ENCODE assay signal across 8 cellular contexts in the genomic region with DNA sequence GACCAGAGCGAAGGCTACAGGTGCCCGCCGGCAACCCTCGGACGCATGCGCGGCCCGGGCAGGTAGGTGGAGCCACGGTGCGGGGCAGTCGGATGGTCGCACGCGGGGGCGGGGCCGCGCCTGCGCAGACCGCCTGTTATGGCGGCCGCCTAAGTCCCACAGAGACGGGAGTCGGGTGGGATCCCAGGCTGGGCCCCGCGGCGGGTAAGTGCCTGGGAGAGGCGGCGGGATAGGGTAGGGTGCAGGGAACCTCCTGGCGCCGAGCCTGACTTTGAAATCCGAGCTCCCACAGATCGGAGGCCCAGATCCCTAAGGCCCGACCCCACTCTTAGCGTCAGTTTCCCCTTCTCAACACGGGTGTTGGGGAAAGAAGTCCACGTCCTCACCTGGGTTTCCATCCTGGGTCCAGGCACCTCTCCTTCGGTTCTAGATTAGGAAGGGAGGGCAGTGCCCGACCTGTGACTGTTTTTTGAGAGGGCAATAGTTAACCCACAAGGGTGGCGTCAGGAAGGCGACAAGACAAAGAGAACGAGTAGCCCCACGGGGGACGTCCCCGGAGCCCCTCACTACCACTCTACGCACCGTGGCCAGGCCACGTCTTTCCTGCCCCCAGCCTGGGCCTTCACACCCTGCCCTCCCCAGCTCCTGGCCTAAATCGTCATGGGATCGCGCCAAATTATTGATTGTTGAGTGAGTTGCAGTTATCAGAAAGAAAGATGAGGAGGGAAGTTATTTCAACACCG. TPM values are rescaled to one million over a fixed set of nuclear protein-coding genes. Genes with fewer than 3 reads are reported as not detected.
DNase-seq lines count a peak whose midpoint lies in the region; ATAC-seq, FAIRE-seq and TF ChIP-seq lines count a peak whose summit lies in the region.

A gene with protein sequence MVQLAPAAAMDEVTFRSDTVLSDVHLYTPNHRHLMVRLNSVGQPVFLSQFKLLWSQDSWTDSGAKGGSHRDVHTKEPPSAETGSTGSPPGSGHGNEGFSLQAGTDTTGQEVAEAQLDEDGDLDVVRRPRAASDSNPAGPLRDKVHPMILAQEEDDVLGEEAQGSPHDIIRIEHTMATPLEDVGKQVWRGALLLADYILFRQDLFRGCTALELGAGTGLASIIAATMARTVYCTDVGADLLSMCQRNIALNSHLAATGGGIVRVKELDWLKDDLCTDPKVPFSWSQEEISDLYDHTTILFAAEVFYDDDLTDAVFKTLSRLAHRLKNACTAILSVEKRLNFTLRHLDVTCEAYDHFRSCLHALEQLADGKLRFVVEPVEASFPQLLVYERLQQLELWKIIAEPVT (plus strand): TSS at position 127 of the 743 bp plus-strand sequence. CDS start 3,968 bp downstream, outside the sequence.

- no peaks in the 10 kb centered on the region for H3K27me3 Mint-ChIP-seq in activated B cell treated with CpG ODN at 0.5 μM for 24 hours

- H3K9me3 ChIP-seq in AG04450 (ENCODE audit: control insufficient read depth, insufficient read depth, low read length) (no peaks in the 10 kb centered on the region), smooth muscle cell (replicated peaks; ENCODE audit: low read depth) (no peaks in the 10 kb centered on the region)

- peak within 1 kb of the TSS; percentile 99 for H3K9ac ChIP-seq in smooth muscle cell (ENCODE audit: low read depth)

- H3K36me3 Mint-ChIP-seq in activated B cell treated with CpG ODN at 0.5 μM for 24 hours (ENCODE audit: low read depth): peaks cover 17% of the 10 kb centered on the region

- peak within 1 kb of the TSS; percentile 90 for H3K4me2 ChIP-seq in smooth muscle cell

- DNase-seq in AG04450 (ENCODE audit: low read depth, low spot score): peak; percentile 56
- peak; percentile 69 for DNase-seq in NCI-H226
- peak; percentile 96 for DNase-seq in activated B cell treated with CpG ODN at 0.5 μM for 24 hours
- DNase-seq in bronchial epithelial cell (ENCODE audit: low read depth): peak; percentile 72
- peak; percentile 100 for DNase-seq in iPS-NIHi7 (ENCODE audit: extremely low spot score)
- peak; percentile 68 for DNase-seq in smooth muscle cell (lab: John Stamatoyannopoulos, UW; ENCODE audit: unreplicated experiment)

- WGBS in smooth muscle cell (ENCODE audit: low lambda C conversion rate): 1% methylated on average over 48 of the region's 51 CpGs

- H3K4me3 Mint-ChIP-seq in activated B cell treated with CpG ODN at 0.5 μM for 24 hours: peak within 1 kb of the TSS; percentile 95

- no peaks in the 10 kb centered on the region for H3F3A ChIP-seq in smooth muscle cell (ENCODE audit: low read depth)

- no peaks in the 10 kb centered on the region for H3K9me3 Mint-ChIP-seq in activated B cell treated with CpG ODN at 0.5 μM for 24 hours

- H3K27ac Mint-ChIP-seq in activated B cell treated with CpG ODN at 0.5 μM for 24 hours: peak within 1 kb of the TSS; percentile 79

- POLR2A ChIA-PET in AG04450 (lab: Yijun Ruan, JAX): interaction anchor here (0.5 kb wide), 1 partner anchor 178 kb away, joined by 3 read pairs; no protein-coding TSS in a partner anchor
- POLR2A ChIA-PET in activated B cell treated with CpG ODN at 0.5 μM for 24 hours (lab: Charles Lee): interaction anchor here (0.7 to 2.0 kb wide), 4 partner anchors 53 to 468 kb away, joined by 3 to 8 read pairs (median 3); partner anchors contain the start of genes CARHSP1, PMM2 and TMEM186

- peak within 1 kb of the TSS; percentile 85 for H2AFZ ChIP-seq in smooth muscle cell (ENCODE audit: low read depth)

- peaks cover 9% of the 10 kb centered on the region for H3K36me3 ChIP-seq in bronchial epithelial cell (ENCODE audit: control insufficient read depth, insufficient read depth, low read length)
- H3K36me3 ChIP-seq in smooth muscle cell (ENCODE audit: low read depth): peaks cover 2% of the 10 kb centered on the region

- H4K20me1 ChIP-seq in smooth muscle cell (ENCODE audit: low read depth): peaks cover 36% of the 10 kb centered on the region

- H3K4me1 ChIP-seq in smooth muscle cell (ENCODE audit: low read depth): peaks cover 6% of the 10 kb centered on the region

- peak within 1 kb of the TSS; percentile 99 for H3K4me3 ChIP-seq in AG04450 (ENCODE audit: low read depth, low read length)
- peak within 1 kb of the TSS; percentile 84 for H3K4me3 ChIP-seq in bronchial epithelial cell (ENCODE audit: low read depth, low read length)
- H3K4me3 ChIP-seq in smooth muscle cell: peak within 1 kb of the TSS; percentile 86

- CTCF ChIA-PET in AG04450 (lab: Charles Lee) (interaction anchor here (0.6 to 2.3 kb wide), 3 partner anchors 14 to 596 kb away, joined by 4 to 9 read pairs (median 4); no protein-coding TSS in a partner anchor), activated B cell treated with CpG ODN at 0.5 μM for 24 hours (lab: Charles Lee) (no interaction called here)

- TF ChIP-seq CTCF in AG04450 (IDR thresholded peaks at IDR 0.05; ENCODE audit: low read depth, low read length): no peak
- TF ChIP-seq CTCF in activated B cell treated with CpG ODN at 0.5 μM for 24 hours (IDR thresholded peaks at IDR 0.05): no peak
- TF ChIP-seq CTCF in bronchial epithelial cell (IDR thresholded peaks at IDR 0.05; ENCODE audit: insufficient read depth, low read length, severe bottlenecking): no peak
- TF ChIP-seq CTCF in smooth muscle cell (IDR thresholded peaks at IDR 0.05; ENCODE audit: borderline replicate concordance, insufficient read depth, poor library complexity, severe bottlenecking): no peak

- FAIRE-seq in bronchial epithelial cell (lab: Jason Lieb, UNC): no peak

- ATAC-seq in GM18907 (IDR thresholded peaks at IDR 0.05; ENCODE audit: unreplicated experiment) (peak; percentile 78), HG03135 (IDR thresholded peaks at IDR 0.05; ENCODE audit: unreplicated experiment) (peak; percentile 93), activated B cell treated with CpG ODN at 0.5 μM for 24 hours (ENCODE audit: low read depth) (peak; percentile 99)

- peaks cover 13% of the 10 kb centered on the region for H3K4me1 Mint-ChIP-seq in activated B cell treated with CpG ODN at 0.5 μM for 24 hours

- intact Hi-C loops in activated B cell treated with CpG ODN at 0.5 μM for 24 hours (cut with micrococcal nuclease): loop anchor here (1.0 to 5.0 kb wide), 4 partner anchors 53 to 247 kb away; partner anchors contain the start of genes ABAT, CARHSP1, PMM2 and TMEM186

- H3K27ac ChIP-seq in AG04450 (ENCODE audit: low read depth, low read length) (peak within 1 kb of the TSS; percentile 71), smooth muscle cell (ENCODE audit: low read depth) (peak within 1 kb of the TSS; percentile 94)

- H3K79me2 ChIP-seq in smooth muscle cell (ENCODE audit: low read depth): peaks cover 35% of the 10 kb centered on the region

- H3K27me3 ChIP-seq in AG04450 (ENCODE audit: control insufficient read depth, insufficient read depth, low read length) (peaks cover 3% of the 10 kb centered on the region), bronchial epithelial cell (ENCODE audit: control insufficient read depth, insufficient read depth, low read length) (no peaks in the 10 kb centered on the region), smooth muscle cell (ENCODE audit: low read depth) (no peaks in the 10 kb centered on the region)

RNA-seq across cellular contexts. Expression of the gene that starts here (rescaled TPM):
- polyA plus RNA-seq in AG04450 (2011; rRNA removed) (39.7 and 46.3 TPM in 2 replicates), smooth muscle cell (33.0 and 37.4 TPM in 2 replicates)
- polyA minus RNA-seq in AG04450 (2011; rRNA and poly(A)+ RNA removed): 58.6 and 103 TPM in 2 replicates
- total RNA-seq in activated B cell treated with CpG ODN at 0.5 μM for 24 hours (36.4 and 49.6 TPM in 2 replicates), bronchial epithelial cell (14.5 and 21.0 TPM in 2 replicates), smooth muscle cell (19.2 and 21.2 TPM in 2 replicates)

Comparison
In these comparisons a context has a peak if more than half of its experiments do, and no peak if none do; other contexts are left out.
1. Peak in every context shown above with its lines: DNase-seq, ATAC-seq, H3K4me3 ChIP-seq and H3K27ac ChIP-seq.